ENCODE assay signal across 1 cellular context in the genomic region with DNA sequence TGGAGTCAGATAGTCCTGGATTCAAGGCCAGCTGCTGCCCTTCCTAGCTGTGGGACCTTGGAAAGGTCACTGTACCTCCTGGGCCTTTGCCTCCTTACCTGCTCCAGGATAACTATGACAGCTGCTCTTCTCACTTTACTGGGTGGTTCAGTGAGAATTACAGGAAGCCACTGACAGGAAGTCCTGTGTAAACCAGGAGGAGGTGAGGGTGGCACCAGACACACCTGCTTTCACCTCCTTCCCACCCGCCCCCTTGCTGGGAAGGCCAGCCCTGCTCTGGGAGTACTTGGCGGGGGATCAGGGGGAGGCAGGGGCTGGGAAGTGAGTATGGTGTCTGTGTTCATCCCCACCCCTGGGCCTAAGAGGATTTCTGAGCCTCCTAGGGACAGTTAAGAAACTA.
TF ChIP-seq lines count a peak whose summit lies in the region.

No MANE protein-coding gene starts in this region.

TF ChIP-seq in HepG2, 621 proteins besides CTCF, POLR2A, EP300 and RAD21:
- no peak for TF ChIP-seq HMG20B (CRISPR knock-in tag; conservative IDR thresholded peaks at IDR 0.05)
- TF ChIP-seq ZKSCAN5 (CRISPR knock-in tag; IDR thresholded peaks at IDR 0.05) = peak; percentile 85; the same call in 1 of the 2 replicates
